ENCODE assay signal across 8 cellular contexts in genomic region chr13:42574435-42575311, GRCh38. TPM values are rescaled to one million over a fixed set of nuclear protein-coding genes. Genes with fewer than 3 reads are reported as not detected.
DNase-seq lines count a peak whose midpoint lies in the region; ATAC-seq and TF ChIP-seq lines count a peak whose summit lies in the region.

No MANE protein-coding gene starts in this region.

- no peaks in the 10 kb centered on the region for H3K9me3 Mint-ChIP-seq in central memory CD8-positive, alpha-beta T cell
- H3K9me3 Mint-ChIP-seq in nephron, result peaks cover 20% of the 10 kb centered on the region

- peaks cover 8 to 19% (median 13%) of the 10 kb centered on the region in 4 donors for H3K4me1 ChIP-seq in upper lobe of left lung

- H3K27ac ChIP-seq in upper lobe of left lung, result no peak overlapping the region

- no peaks in the 10 kb centered on the region for H3K36me3 ChIP-seq in H7 (replicated peaks; ENCODE audit: control insufficient read depth, insufficient read depth, low read length)
- H3K36me3 ChIP-seq in upper lobe of left lung, result no peaks in the 10 kb centered on the region

- H3K4me3 Mint-ChIP-seq in central memory CD8-positive, alpha-beta T cell, result peak overlapping the region; percentile 88
- H3K4me3 Mint-ChIP-seq in nephron, result peak overlapping the region; percentile 64 to 76 (median 70)

- TF ChIP-seq CTCF in nephron (IDR thresholded peaks at IDR 0.05; ENCODE audit: unreplicated experiment in 3 of 3) (no peak), upper lobe of left lung (IDR thresholded peaks at IDR 0.05) (no peak)

- 3 to 6% methylated on average over 37 to 51 of the region's 51 CpGs for WGBS in upper lobe of left lung, 2 donors

- no peak for TF ChIP-seq POLR2A in upper lobe of left lung (IDR thresholded peaks at IDR 0.05)

- TF ChIP-seq EP300 in upper lobe of left lung (IDR thresholded peaks at IDR 0.05), result no peak

- H3K27me3 ChIP-seq in H7 (ENCODE audit: control insufficient read depth, insufficient read depth, low read length) (peaks cover 20% of the 10 kb centered on the region), upper lobe of left lung (peaks cover 0 to 13% (median 2%) of the 10 kb centered on the region in 4 donors)

- H3K4me3 ChIP-seq in H7 (ENCODE audit: insufficient read depth, low read depth, low read length), result peak overlapping the region; percentile 67
- H3K4me3 ChIP-seq in upper lobe of left lung, result peak overlapping the region in 3 of 4 donors; percentile 29 to 43 (median 40)

- peak; percentile 73 for DNase-seq in H7
- peak; percentile 4 to 89 (median 35) for DNase-seq in T-helper 2 cell
- DNase-seq in central memory CD8-positive, alpha-beta T cell (ENCODE audit: low spot score in 2 of 2), result no peak
- DNase-seq in upper lobe of left lung, result peak in 1 of 2 donors; percentile 81
- DNase-seq in SIG-M5 (lab: John Stamatoyannopoulos, UW), result no peak

- peaks cover 2% of the 10 kb centered on the region for H3K36me3 Mint-ChIP-seq in central memory CD8-positive, alpha-beta T cell (ENCODE audit: insufficient read depth)
- H3K36me3 Mint-ChIP-seq in nephron (ENCODE audit: low read depth), result peaks cover 7% of the 10 kb centered on the region

- H3K9me3 ChIP-seq in upper lobe of left lung, result no peaks in the 10 kb centered on the region

- peaks cover 10% of the 10 kb centered on the region for H3K4me1 Mint-ChIP-seq in central memory CD8-positive, alpha-beta T cell
- H3K4me1 Mint-ChIP-seq in nephron, result no peaks in the 10 kb centered on the region

- ATAC-seq in GM18498 (IDR thresholded peaks at IDR 0.05; ENCODE audit: unreplicated experiment), result peak; percentile 72
- ATAC-seq in central memory CD8-positive, alpha-beta T cell (replicated peaks; ENCODE audit: extremely low read depth, poor library complexity, severe bottlenecking), result peak; percentile 60
- ATAC-seq in upper lobe of left lung (ENCODE audit: low FRiP score in 2 of 2), result peak in 1 of 2 donors; percentile 29
- no peak for ATAC-seq in HG03469 (IDR thresholded peaks at IDR 0.05; ENCODE audit: unreplicated experiment)

- H3K27ac Mint-ChIP-seq in central memory CD8-positive, alpha-beta T cell (ENCODE audit: low read depth), result no peak overlapping the region
- H3K27ac Mint-ChIP-seq in nephron, result no peak overlapping the region

- peaks cover 57% of the 10 kb centered on the region for H3K27me3 Mint-ChIP-seq in central memory CD8-positive, alpha-beta T cell
- peaks cover 45% of the 10 kb centered on the region for H3K27me3 Mint-ChIP-seq in nephron (ENCODE audit: low read depth)

RNA-seq across cellular contexts. Expression of gene TNFSF11, which starts 0.7 kb away (rescaled TPM):
- total RNA-seq in H7 (2014; rRNA removed; shearing (Covaris generic)), result 0.90 and 2.6 TPM in 2 replicates
- total RNA-seq in upper lobe of left lung, result not detected

Comparison
In these comparisons a context has a peak if more than half of its experiments do, and no peak if none do; other contexts are left out.
1. DNase-seq: peak in H7 (single experiment) and T-helper 2 cell (5 of 5); none in central memory CD8-positive, alpha-beta T cell (0 of 2) and SIG-M5 (single experiment).